27 cellular contexts compared by ENCODE assay signal in genomic region chr2:212266310-212266709, GRCh38.
"Had no signal": no experiment of that assay in that cellular context is flagged by ENCODE, and none has a peak within 500 bp of the region (broad histone marks: within the 10 kb centered on the region; RNA-seq: fewer than 3 reads in every experiment).

No MANE protein-coding gene starts in this region.

- H3K36me3 Mint-ChIP-seq: activated CD4-positive, alpha-beta memory T cell treated with anti-CD3 and anti-CD28 coated beads for 36 hours; activated naive CD4-positive, alpha-beta T cell treated with anti-CD3 and anti-CD28 coated beads, Interleukin-2, amount 50 U/mL, for 72 hours had no signal

- DNase-seq: activated B cell treated with CpG ODN at 0.5 μM for 24 hours; activated CD4-positive, alpha-beta memory T cell treated with anti-CD3 and anti-CD28 coated beads for 36 hours; activated CD4-positive, alpha-beta T cell treated with anti-CD3 and anti-CD28 coated beads, Interleukin-2, amount 10 ng/mL, durations not matched to agents 7 days and 5 days; activated CD8-positive, alpha-beta memory T cell treated with anti-CD3 and anti-CD28 coated beads for 24 hours; activated effector memory CD4-positive, alpha-beta T cell treated with anti-CD3 and anti-CD28 coated beads, Interleukin-2, amount 50 U/mL, for 16 hours; activated naive CD4-positive, alpha-beta T cell treated with Interleukin-2 at 50 U/mL for 16 hours; activated naive CD8-positive, alpha-beta T cell treated with anti-CD3 and anti-CD28 coated beads, Interleukin-2, amount 50 U/mL, for 24 hours; activated T-cell treated with anti-CD3 and anti-CD28 coated beads, Interleukin-2, amount 50 U/mL, for 4 hours; amniotic stem cell; body of pancreas; central memory CD4-positive, alpha-beta T cell; KG1; MV-4-11; NCI-H1092 treated with DMSO at 0.1 percent for 48 hours; NCI-H1417 treated with DMSO at 0.1 percent for 48 hours; NCI-H1694 treated with DMSO at 0.1 percent for 48 hours; NCI-H2081; NCI-H524; NCI-H774; Peyer's patch; SHP77; T-helper 17 cell; T-helper 9 cell had no signal

- H3K9me3 ChIP-seq: ascending aorta, body of pancreas, Peyer's patch, SJSA1 had no signal

- H3K4me3 ChIP-seq: body of pancreas, Peyer's patch, SJSA1 had no signal

- H3K27ac Mint-ChIP-seq: activated B cell treated with CpG ODN at 0.5 μM for 24 hours; activated CD4-positive, alpha-beta memory T cell treated with anti-CD3 and anti-CD28 coated beads for 36 hours; activated CD4-positive, alpha-beta T cell treated with anti-CD3 and anti-CD28 coated beads, Interleukin-2, amount 10 ng/mL, durations not matched to agents 7 days and 5 days; activated naive CD4-positive, alpha-beta T cell treated with anti-CD3 and anti-CD28 coated beads, Interleukin-2, amount 50 U/mL, for 72 hours; activated naive CD8-positive, alpha-beta T cell treated with anti-CD3 and anti-CD28 coated beads, Interleukin-2, amount 50 U/mL, for 24 hours; T-helper 17 cell had no signal

- H3K27ac ChIP-seq: ascending aorta, body of pancreas, Peyer's patch, RWPE1, SJSA1 had no signal

- H3K27me3 Mint-ChIP-seq: activated B cell treated with CpG ODN at 0.5 μM for 24 hours; activated CD4-positive, alpha-beta memory T cell treated with anti-CD3 and anti-CD28 coated beads for 36 hours; activated CD4-positive, alpha-beta T cell treated with anti-CD3 and anti-CD28 coated beads, Interleukin-2, amount 10 ng/mL, durations not matched to agents 7 days and 5 days; activated naive CD8-positive, alpha-beta T cell treated with anti-CD3 and anti-CD28 coated beads, Interleukin-2, amount 50 U/mL, for 24 hours; T-helper 17 cell had no signal

- H3K4me1 ChIP-seq: ascending aorta, body of pancreas, Peyer's patch, SJSA1 had no signal

- H3K4me1 Mint-ChIP-seq: activated B cell treated with CpG ODN at 0.5 μM for 24 hours; activated CD4-positive, alpha-beta T cell treated with anti-CD3 and anti-CD28 coated beads, Interleukin-2, amount 10 ng/mL, durations not matched to agents 7 days and 5 days; activated naive CD8-positive, alpha-beta T cell treated with anti-CD3 and anti-CD28 coated beads, Interleukin-2, amount 50 U/mL, for 24 hours; T-helper 17 cell had no signal

- H3K27me3 ChIP-seq: ascending aorta, body of pancreas, Peyer's patch, SJSA1 had no signal

- H3K9me3 Mint-ChIP-seq: activated B cell treated with CpG ODN at 0.5 μM for 24 hours; activated CD4-positive, alpha-beta T cell treated with anti-CD3 and anti-CD28 coated beads, Interleukin-2, amount 10 ng/mL, durations not matched to agents 7 days and 5 days; activated naive CD4-positive, alpha-beta T cell treated with anti-CD3 and anti-CD28 coated beads, Interleukin-2, amount 50 U/mL, for 72 hours; activated naive CD8-positive, alpha-beta T cell treated with anti-CD3 and anti-CD28 coated beads, Interleukin-2, amount 50 U/mL, for 24 hours; activated T-cell treated with anti-CD3 and anti-CD28 coated beads, Interleukin-2, amount 50 U/mL, for 4 hours had no signal

- H3K36me3 ChIP-seq: ascending aorta, Peyer's patch, SJSA1 had no signal

- H3K4me3 Mint-ChIP-seq: activated B cell treated with CpG ODN at 0.5 μM for 24 hours; activated CD4-positive, alpha-beta memory T cell treated with anti-CD3 and anti-CD28 coated beads for 36 hours; activated CD4-positive, alpha-beta T cell treated with anti-CD3 and anti-CD28 coated beads, Interleukin-2, amount 10 ng/mL, durations not matched to agents 7 days and 5 days; activated naive CD8-positive, alpha-beta T cell treated with anti-CD3 and anti-CD28 coated beads, Interleukin-2, amount 50 U/mL, for 24 hours; activated T-cell treated with anti-CD3 and anti-CD28 coated beads, Interleukin-2, amount 50 U/mL, for 4 hours; T-helper 17 cell had no signal

- ATAC-seq: activated naive CD4-positive, alpha-beta T cell treated with anti-CD3 and anti-CD28 coated beads, Interleukin-2, amount 50 U/mL, for 72 hours; activated naive CD8-positive, alpha-beta T cell treated with anti-CD3 and anti-CD28 coated beads, Interleukin-2, amount 50 U/mL, for 24 hours; activated T-cell treated with anti-CD3 and anti-CD28 coated beads, Interleukin-2, amount 50 U/mL, for 4 hours; body of pancreas; T-helper 17 cell had no signal
